In genomic region chr1:198671136-198671535, GRCh38 we compare ENCODE assay signal across 12 cellular contexts. TPM values are rescaled to one million over a fixed set of nuclear protein-coding genes. Genes with fewer than 3 reads are reported as not detected.
DNase-seq lines count a peak whose midpoint lies in the region; ATAC-seq, FAIRE-seq and TF ChIP-seq lines count a peak whose summit lies in the region.
"Had no signal": no experiment of that assay in that cellular context is flagged by ENCODE, and none has a peak within 500 bp of the region (broad histone marks: within the 10 kb centered on the region; RNA-seq: fewer than 3 reads in every experiment).

No MANE protein-coding gene starts in this region.

- DNase-seq in CD4-positive, CD25-positive, alpha-beta regulatory T cell, result no peak
- DNase-seq in GM19239 (ENCODE audit: insufficient read length, low spot score) (no peak), GM10266 (ENCODE audit: extremely low spot score) (no peak), COLO829 (ENCODE audit: low spot score) (no peak), posterior cingulate gyrus (no peak), DMS79 treated with DMSO at 0.1 percent for 48 hours (lab: John Stamatoyannopoulos, UW) (no peak)
- DNase-seq: activated CD4-positive, CD25-positive, alpha-beta regulatory T cell; dermis blood vessel endothelial cell; GOT3 had no signal

- H3K4me1 ChIP-seq in CD4-positive, CD25-positive, alpha-beta regulatory T cell (ENCODE audit: control insufficient read depth, insufficient read depth, low read length, poor library complexity, severe bottlenecking), result peaks cover 97% of the 10 kb centered on the region
- H3K4me1 ChIP-seq in KMS-11 (ENCODE audit: low read depth, poor library complexity, severe bottlenecking), result peaks cover 98% of the 10 kb centered on the region

- no peaks in the 10 kb centered on the region for H4K20me1 ChIP-seq in KMS-11 (ENCODE audit: insufficient read depth)

- peak overlapping the region; percentile 33 to 93 (median 44) for H3K27ac Mint-ChIP-seq in CD4-positive, CD25-positive, alpha-beta regulatory T cell
- H3K27ac Mint-ChIP-seq in activated T-helper 17 cell treated with anti-CD3 and anti-CD28 coated beads, Interleukin-2, amount 50 U/mL, for 72 hours, result peak overlapping the region; percentile 83

- H3K79me2 ChIP-seq in KMS-11 (ENCODE audit: insufficient read depth, low read depth), result no peaks in the 10 kb centered on the region

- H3K9me3 Mint-ChIP-seq in CD4-positive, CD25-positive, alpha-beta regulatory T cell, result no peaks in the 10 kb centered on the region
- H3K9me3 Mint-ChIP-seq in activated T-helper 17 cell treated with anti-CD3 and anti-CD28 coated beads, Interleukin-2, amount 50 U/mL, for 72 hours, result no peaks in the 10 kb centered on the region

- TF ChIP-seq CTCF in KMS-11 (conservative IDR thresholded peaks at IDR 0.05; ENCODE audit: low read depth, low read length) (no peak), GM10266 (IDR thresholded peaks at IDR 0.05; ENCODE audit: control insufficient read depth, insufficient read depth, low read depth, missing control alignments) (no peak)

- H3K27me3 ChIP-seq in CD4-positive, CD25-positive, alpha-beta regulatory T cell (ENCODE audit: control insufficient read depth, insufficient read depth, low read length), result no peaks in the 10 kb centered on the region
- no peaks in the 10 kb centered on the region for H3K27me3 ChIP-seq in KMS-11 (ENCODE audit: insufficient read depth, low read depth)

- H3K36me3 Mint-ChIP-seq in CD4-positive, CD25-positive, alpha-beta regulatory T cell, result peaks cover 54% of the 10 kb centered on the region
- H3K36me3 Mint-ChIP-seq in activated T-helper 17 cell treated with anti-CD3 and anti-CD28 coated beads, Interleukin-2, amount 50 U/mL, for 72 hours (ENCODE audit: low read depth), result peaks cover 96% of the 10 kb centered on the region

- H3K4me1 Mint-ChIP-seq in CD4-positive, CD25-positive, alpha-beta regulatory T cell, result peaks cover 58 to 89% (median 81%) of the 10 kb centered on the region in 4 donors
- peaks cover 61% of the 10 kb centered on the region for H3K4me1 Mint-ChIP-seq in activated T-helper 17 cell treated with anti-CD3 and anti-CD28 coated beads, Interleukin-2, amount 50 U/mL, for 72 hours

- H3K9ac ChIP-seq in KMS-11, result no peak overlapping the region

- peak; percentile 93 for FAIRE-seq in GM19239 (lab: Jason Lieb, UNC)

- H3K27me3 Mint-ChIP-seq in CD4-positive, CD25-positive, alpha-beta regulatory T cell, result no peaks in the 10 kb centered on the region
- H3K27me3 Mint-ChIP-seq in activated T-helper 17 cell treated with anti-CD3 and anti-CD28 coated beads, Interleukin-2, amount 50 U/mL, for 72 hours, result no peaks in the 10 kb centered on the region

- H3K9me3 ChIP-seq in CD4-positive, CD25-positive, alpha-beta regulatory T cell (ENCODE audit: control insufficient read depth in 2 of 2, low read length in 2 of 2), result no peaks in the 10 kb centered on the region

- peaks cover 58% of the 10 kb centered on the region for H3K36me3 ChIP-seq in CD4-positive, CD25-positive, alpha-beta regulatory T cell (ENCODE audit: control insufficient read depth, insufficient read depth, low read length)
- H3K36me3 ChIP-seq in KMS-11 (ENCODE audit: insufficient read depth), result no peaks in the 10 kb centered on the region

- H3K4me3 ChIP-seq in CD4-positive, CD25-positive, alpha-beta regulatory T cell (ENCODE audit: low read depth, low read length), result peak overlapping the region; percentile 80
- H3K4me3 ChIP-seq in KMS-11 (IDR thresholded peaks at IDR 0.05; ENCODE audit: insufficient read depth, low read depth, low read length), result peak overlapping the region; percentile 45

- intact Hi-C loops in posterior cingulate gyrus (cut with DNase I), result no loop called here

- peak overlapping the region; percentile 97 for H3K27ac ChIP-seq in CD4-positive, CD25-positive, alpha-beta regulatory T cell (ENCODE audit: insufficient read depth, low read length, poor library complexity, severe bottlenecking)
- peak overlapping the region; percentile 78; the same call in 1 of the 2 replicates for H3K27ac ChIP-seq in KMS-11

- peak overlapping the region; percentile 52 to 79 (median 72) for H3K4me3 Mint-ChIP-seq in CD4-positive, CD25-positive, alpha-beta regulatory T cell
- H3K4me3 Mint-ChIP-seq in activated T-helper 17 cell treated with anti-CD3 and anti-CD28 coated beads, Interleukin-2, amount 50 U/mL, for 72 hours, result peak overlapping the region; percentile 71

- ATAC-seq in CD4-positive, CD25-positive, alpha-beta regulatory T cell (ENCODE audit: low read depth in 2 of 2), result no peak
- ATAC-seq in activated T-helper 17 cell treated with anti-CD3 and anti-CD28 coated beads, Interleukin-2, amount 50 U/mL, for 72 hours (replicated peaks), result no peak
- ATAC-seq: sciatic nerve had no signal

- H3K4me2 ChIP-seq in KMS-11, result peak overlapping the region; percentile 80

- no peak overlapping the region for H2AFZ ChIP-seq in KMS-11 (ENCODE audit: low read depth)

RNA-seq across cellular contexts. Expression of gene PTPRC, which starts 32.3 kb away (rescaled TPM):
- total RNA-seq in CD4-positive, CD25-positive, alpha-beta regulatory T cell, result 946 TPM
- polyA plus RNA-seq in CD4-positive, CD25-positive, alpha-beta regulatory T cell, result 1,000 to 10,000 TPM; 1,055 to 1,099 (median 1,073) TPM
- 100 to 1,000 TPM; 366 to 421 TPM for total RNA-seq in activated T-helper 17 cell treated with anti-CD3 and anti-CD28 coated beads, Interleukin-2, amount 50 U/mL, for 72 hours
- total RNA-seq: dermis blood vessel endothelial cell had no signal
